Comparison of ENCODE assay signal across 1 cellular context in the genomic region with DNA sequence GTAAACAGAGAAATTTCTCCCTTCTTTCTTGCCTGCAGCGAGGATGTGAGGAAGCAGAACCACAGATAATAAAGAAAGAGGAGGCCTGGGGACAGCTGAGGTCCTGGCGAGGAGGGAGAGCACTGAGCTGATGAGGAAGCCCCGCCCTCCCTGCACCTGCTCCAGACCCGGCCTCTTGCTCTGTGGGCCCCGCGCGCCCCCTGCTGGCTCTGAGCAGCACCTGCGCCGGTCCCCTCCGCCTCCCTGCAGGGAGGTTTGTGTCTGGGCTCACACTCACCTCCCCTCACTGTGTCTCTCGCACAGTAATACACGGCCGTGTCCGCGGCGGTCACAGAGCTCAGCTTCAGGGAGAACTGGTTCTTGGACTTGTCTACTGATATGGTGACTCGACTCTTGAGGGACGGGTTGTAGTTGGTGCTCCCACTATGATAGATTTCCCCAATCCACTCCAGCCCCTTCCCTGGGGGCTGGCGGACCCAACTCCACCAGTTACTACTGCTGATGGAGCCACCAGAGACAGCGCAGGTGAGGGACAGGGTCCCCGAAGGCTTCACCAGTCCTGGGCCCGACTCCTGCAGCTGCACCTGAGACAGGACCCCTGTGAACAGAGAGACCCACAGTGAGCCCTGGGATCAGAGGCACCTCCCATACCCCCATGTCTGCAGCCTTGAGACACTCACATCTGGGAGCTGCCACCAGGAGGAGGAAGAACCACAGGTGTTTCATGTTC.
A peak's percentile ranks its signal among the peaks of the same experiment; 100 is the strongest.
TF ChIP-seq lines count a peak whose summit lies in the region.

No MANE protein-coding gene starts in this region.

TF ChIP-seq in HepG2, 621 proteins besides CTCF, POLR2A, EP300 and RAD21 (continued from another document):
- TF ChIP-seq, protein P1, sequence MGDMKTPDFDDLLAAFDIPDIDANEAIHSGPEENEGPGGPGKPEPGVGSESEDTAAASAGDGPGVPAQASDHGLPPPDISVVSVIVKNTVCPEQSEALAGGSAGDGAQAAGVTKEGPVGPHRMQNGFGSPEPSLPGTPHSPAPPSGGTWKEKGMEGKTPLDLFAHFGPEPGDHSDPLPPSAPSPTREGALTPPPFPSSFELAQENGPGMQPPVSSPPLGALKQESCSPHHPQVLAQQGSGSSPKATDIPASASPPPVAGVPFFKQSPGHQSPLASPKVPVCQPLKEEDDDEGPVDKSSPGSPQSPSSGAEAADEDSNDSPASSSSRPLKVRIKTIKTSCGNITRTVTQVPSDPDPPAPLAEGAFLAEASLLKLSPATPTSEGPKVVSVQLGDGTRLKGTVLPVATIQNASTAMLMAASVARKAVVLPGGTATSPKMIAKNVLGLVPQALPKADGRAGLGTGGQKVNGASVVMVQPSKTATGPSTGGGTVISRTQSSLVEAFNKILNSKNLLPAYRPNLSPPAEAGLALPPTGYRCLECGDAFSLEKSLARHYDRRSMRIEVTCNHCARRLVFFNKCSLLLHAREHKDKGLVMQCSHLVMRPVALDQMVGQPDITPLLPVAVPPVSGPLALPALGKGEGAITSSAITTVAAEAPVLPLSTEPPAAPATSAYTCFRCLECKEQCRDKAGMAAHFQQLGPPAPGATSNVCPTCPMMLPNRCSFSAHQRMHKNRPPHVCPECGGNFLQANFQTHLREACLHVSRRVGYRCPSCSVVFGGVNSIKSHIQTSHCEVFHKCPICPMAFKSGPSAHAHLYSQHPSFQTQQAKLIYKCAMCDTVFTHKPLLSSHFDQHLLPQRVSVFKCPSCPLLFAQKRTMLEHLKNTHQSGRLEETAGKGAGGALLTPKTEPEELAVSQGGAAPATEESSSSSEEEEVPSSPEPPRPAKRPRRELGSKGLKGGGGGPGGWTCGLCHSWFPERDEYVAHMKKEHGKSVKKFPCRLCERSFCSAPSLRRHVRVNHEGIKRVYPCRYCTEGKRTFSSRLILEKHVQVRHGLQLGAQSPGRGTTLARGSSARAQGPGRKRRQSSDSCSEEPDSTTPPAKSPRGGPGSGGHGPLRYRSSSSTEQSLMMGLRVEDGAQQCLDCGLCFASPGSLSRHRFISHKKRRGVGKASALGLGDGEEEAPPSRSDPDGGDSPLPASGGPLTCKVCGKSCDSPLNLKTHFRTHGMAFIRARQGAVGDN (CRISPR knock-in tag; IDR thresholded peaks at IDR 0.05), result peak; percentile 13; the same call in 1 of the 2 replicates
- peak; percentile 23; the same call in 1 of the 2 replicates for TF ChIP-seq KDM2A (CRISPR knock-in tag; IDR thresholded peaks at IDR 0.05; ENCODE audit: borderline replicate concordance, low read depth)
- TF ChIP-seq ZNF263 (CRISPR knock-in tag; IDR thresholded peaks at IDR 0.05), result peak; percentile 89
- peak; percentile 18 for TF ChIP-seq HNRNPLL (IDR thresholded peaks at IDR 0.05; ENCODE audit: low read depth, low read length, poor library complexity, severe bottlenecking)
- peak; percentile 72 for TF ChIP-seq STAG1 (CRISPR knock-in tag; IDR thresholded peaks at IDR 0.05)
- TF ChIP-seq GABPB1 (CRISPR knock-in tag; IDR thresholded peaks at IDR 0.05), result peak; percentile 39; the same call in 1 of the 2 replicates
- TF ChIP-seq SMC3 (IDR thresholded peaks at IDR 0.05; ENCODE audit: low read length), result peak; percentile 16; the same call in 1 of the 2 replicates
